In the genomic region with DNA sequence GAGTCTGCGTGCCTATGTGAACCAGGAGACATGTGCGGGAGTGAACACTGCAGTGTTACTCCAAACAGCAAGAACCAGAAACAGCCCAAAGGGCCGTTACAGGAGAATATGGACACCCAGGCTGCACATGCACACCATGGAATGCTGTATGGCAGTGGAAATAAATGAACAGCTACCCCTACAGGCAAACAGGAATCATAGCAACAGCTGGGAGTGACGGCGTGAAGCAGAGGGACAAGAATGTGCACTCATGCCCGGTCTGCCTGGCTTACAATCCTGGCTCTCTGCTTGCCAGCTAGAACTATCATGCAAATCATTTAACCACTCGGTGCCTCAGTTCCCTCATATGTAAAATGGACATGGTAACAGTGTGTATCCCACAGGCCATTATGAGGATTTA, we compare ENCODE assay signal across 8 cellular contexts. TPM values are rescaled to one million over a fixed set of nuclear protein-coding genes. Genes with fewer than 3 reads are reported as not detected.
DNase-seq lines count a peak whose midpoint lies in the region; ATAC-seq and TF ChIP-seq lines count a peak whose summit lies in the region.

No MANE protein-coding gene starts in this region.

- CTCF ChIA-PET in Caco-2 (lab: Charles Lee) (interaction anchor here (0.9 kb wide), 1 partner anchor 19 kb away, joined by 3 read pairs; no protein-coding TSS in a partner anchor), HEK293T (lab: Yijun Ruan, JAX) (interaction anchor here (0.5 to 0.8 kb wide), 6 partner anchors 14 to 168 kb away, joined by 3 to 4 read pairs (median 3); no protein-coding TSS in a partner anchor), WTC11 (lab: Charles Lee) (interaction anchor here (0.6 to 1.6 kb wide), 8 partner anchors 19 to 123 kb away, joined by 3 to 5 read pairs (median 3); no protein-coding TSS in a partner anchor)

- H3K4me1 ChIP-seq in Caco-2 = no peaks in the 10 kb centered on the region

- H3K4me3 ChIP-seq in Caco-2 (ENCODE audit: low read depth, low read length) = no peak overlapping the region

- no TSS peak for BruUV-seq in Caco-2 (replicated peaks; lab: Mats Ljungman, UMichigan)

- intact Hi-C loops in Caco-2 (cut with micrococcal nuclease; ENCODE audit: unreplicated experiment) = loop anchor here (10.0 kb wide), 1 partner anchor 62 kb away; a partner anchor contains a TSS

- H3K4me3 Mint-ChIP-seq in Caco-2 (ENCODE audit: unreplicated experiment) (no peak overlapping the region), WTC11 (no peak overlapping the region)

- H3K27ac Mint-ChIP-seq in Caco-2 (ENCODE audit: unreplicated experiment) (no peak overlapping the region), WTC11 (no peak overlapping the region)

- peaks cover 9% of the 10 kb centered on the region for H3K36me3 Mint-ChIP-seq in Caco-2 (ENCODE audit: insufficient read depth, unreplicated experiment)
- no peaks in the 10 kb centered on the region for H3K36me3 Mint-ChIP-seq in WTC11

- TF ChIP-seq CTCF in Caco-2 (IDR thresholded peaks at IDR 0.05; ENCODE audit: insufficient read depth in 1 of 2, low read depth in 1 of 2, low read length in 1 of 2, severe bottlenecking in 1 of 2, unreplicated experiment in 1 of 2) (peak; percentile 19 to 34), WTC11 (IDR thresholded peaks at IDR 0.05) (no peak)

- no peaks in the 10 kb centered on the region for H3K36me3 ChIP-seq in Caco-2 (ENCODE audit: control insufficient read depth, insufficient read depth, low read length)

- H3K27me3 Mint-ChIP-seq in Caco-2 (ENCODE audit: insufficient read depth, unreplicated experiment) = no peaks in the 10 kb centered on the region
- no peaks in the 10 kb centered on the region for H3K27me3 Mint-ChIP-seq in WTC11 (ENCODE audit: low read depth)

- H3K27me3 ChIP-seq in Caco-2 (replicated peaks; ENCODE audit: control insufficient read depth, insufficient read depth, low read length) = no peaks in the 10 kb centered on the region

- H3K4me1 Mint-ChIP-seq in Caco-2 (ENCODE audit: low read depth, unreplicated experiment) (peaks cover 2% of the 10 kb centered on the region), WTC11 (no peaks in the 10 kb centered on the region)

- ATAC-seq in WTC11 (peak; percentile 82), HG03097 (IDR thresholded peaks at IDR 0.05; ENCODE audit: low FRiP score, unreplicated experiment) (no peak), GM18867 (IDR thresholded peaks at IDR 0.05; ENCODE audit: unreplicated experiment) (no peak)

- peak; percentile 36 to 46 for DNase-seq in Caco-2
- peak; percentile 55 for DNase-seq in HEK293T (ENCODE audit: extremely low spot score)
- peak; percentile 16 for DNase-seq in WTC11 (ENCODE audit: low spot score)
- peak; percentile 43 for DNase-seq in hepatic stellate cell (ENCODE audit: low spot score)
- DNase-seq in superior temporal gyrus (ENCODE audit: extremely low spot score) = peak; percentile 67
- no peak for DNase-seq in mucosa of gallbladder (ENCODE audit: low spot score)

- no peaks in the 10 kb centered on the region for H3K9me3 ChIP-seq in Caco-2

- POLR2A ChIA-PET in Caco-2 (lab: Charles Lee) (no interaction called here), HEK293T (lab: Yijun Ruan, JAX) (interaction anchor here (0.7 kb wide), 1 partner anchor 148 kb away, joined by 3 read pairs; no protein-coding TSS in a partner anchor), WTC11 (lab: Charles Lee) (interaction anchor here (0.7 kb wide), 1 partner anchor 104 kb away, joined by 4 read pairs; a partner anchor contains a TSS)

- H3K9me3 Mint-ChIP-seq in Caco-2 (ENCODE audit: unreplicated experiment) (no peaks in the 10 kb centered on the region), WTC11 (no peaks in the 10 kb centered on the region)

TF ChIP-seq in HEK293T, 16 proteins besides CTCF, POLR2A, EP300 and RAD21:
- TF ChIP-seq ZNF384 (IDR thresholded peaks at IDR 0.05) = no peak
- TF ChIP-seq ARNT (IDR thresholded peaks at IDR 0.05) = no peak
- TF ChIP-seq ELF4 (IDR thresholded peaks at IDR 0.05) = no peak
- no peak for TF ChIP-seq L3MBTL2 (conservative IDR thresholded peaks at IDR 0.05)
- TF ChIP-seq, protein P1, sequence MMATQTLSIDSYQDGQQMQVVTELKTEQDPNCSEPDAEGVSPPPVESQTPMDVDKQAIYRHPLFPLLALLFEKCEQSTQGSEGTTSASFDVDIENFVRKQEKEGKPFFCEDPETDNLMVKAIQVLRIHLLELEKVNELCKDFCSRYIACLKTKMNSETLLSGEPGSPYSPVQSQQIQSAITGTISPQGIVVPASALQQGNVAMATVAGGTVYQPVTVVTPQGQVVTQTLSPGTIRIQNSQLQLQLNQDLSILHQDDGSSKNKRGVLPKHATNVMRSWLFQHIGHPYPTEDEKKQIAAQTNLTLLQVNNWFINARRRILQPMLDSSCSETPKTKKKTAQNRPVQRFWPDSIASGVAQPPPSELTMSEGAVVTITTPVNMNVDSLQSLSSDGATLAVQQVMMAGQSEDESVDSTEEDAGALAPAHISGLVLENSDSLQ (IDR thresholded peaks at IDR 0.05) = no peak
- no peak for TF ChIP-seq SUZ12 (IDR thresholded peaks at IDR 0.05)

TF ChIP-seq in WTC11, 78 proteins besides CTCF, POLR2A, EP300 and RAD21:
- TF ChIP-seq JUN (CRISPR knock-in tag; IDR thresholded peaks at IDR 0.05) (no peak), RORB (CRISPR knock-in tag; IDR thresholded peaks at IDR 0.05) (no peak)
- TF ChIP-seq, protein P2, sequence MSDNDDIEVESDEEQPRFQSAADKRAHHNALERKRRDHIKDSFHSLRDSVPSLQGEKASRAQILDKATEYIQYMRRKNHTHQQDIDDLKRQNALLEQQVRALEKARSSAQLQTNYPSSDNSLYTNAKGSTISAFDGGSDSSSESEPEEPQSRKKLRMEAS (CRISPR knock-in tag; IDR thresholded peaks at IDR 0.05) = no peak
TF ChIP-seq in WTC11: peak in this region for 0.

RNA-seq across cellular contexts. Expression of a gene that starts 16.6 kb away (rescaled TPM):
- 25.4 and 25.6 TPM in 2 replicates for total RNA-seq in Caco-2 (2022)
- total RNA-seq in WTC11 (2021) = 18.5 to 19.9 TPM (median 19.0 TPM) in 3 replicates
- 22.7 TPM for total RNA-seq in mucosa of gallbladder

RNA-seq across cellular contexts. Expression of a gene that starts 27.2 kb away (rescaled TPM):
- total RNA-seq in Caco-2 (2022) (26.7 and 28.6 TPM in 2 replicates), WTC11 (2021) (20.0 to 23.9 TPM (median 21.4 TPM) in 3 replicates), mucosa of gallbladder (65.5 TPM)

RNA-seq across cellular contexts. Expression of a gene that starts 33.1 kb away (rescaled TPM):
- total RNA-seq in Caco-2 (2022) (3.2 and 5.4 TPM in 2 replicates), WTC11 (2021) (14.8 to 16.1 TPM (median 15.0 TPM) in 3 replicates), mucosa of gallbladder (41.8 TPM)

RNA-seq across cellular contexts. Expression of a gene that starts 48.1 kb away (rescaled TPM):
- total RNA-seq in Caco-2 (2022) = 16.7 and 17.6 TPM in 2 replicates
- total RNA-seq in WTC11 (2021) = 13.0 to 15.2 TPM (median 14.4 TPM) in 3 replicates
- 18.8 TPM for total RNA-seq in mucosa of gallbladder

RNA-seq across cellular contexts. Expression of a gene that starts 55.6 kb away (rescaled TPM):
- total RNA-seq in Caco-2 (2022) (1.5 and 2.1 TPM in 2 replicates), WTC11 (2021) (1.2 to 2.4 TPM (median 2.0 TPM) in 3 replicates), mucosa of gallbladder (18.3 TPM)
